31 cellular contexts compared by ENCODE assay signal in genomic region chr2:70988726-70989648, GRCh38. TPM values are rescaled to one million over a fixed set of nuclear protein-coding genes. Genes with fewer than 3 reads are reported as not detected.
A peak's percentile ranks its signal among the peaks of the same experiment; 100 is the strongest.
DNase-seq lines count a peak whose midpoint lies in the region; ATAC-seq, FAIRE-seq and TF ChIP-seq lines count a peak whose summit lies in the region.
"Had no signal": no experiment of that assay in that cellular context is flagged by ENCODE, and none has a peak within 500 bp of the region (broad histone marks: within the 10 kb centered on the region; RNA-seq: fewer than 3 reads in every experiment).

No MANE protein-coding gene starts in this region.

- no peak overlapping the region for H3K4me3 Mint-ChIP-seq in CD4-positive, CD25-positive, alpha-beta regulatory T cell
- H3K4me3 Mint-ChIP-seq in activated CD4-positive, alpha-beta T cell treated with anti-CD3 and anti-CD28 coated beads, Interleukin-2, amount 10 ng/mL, durations not matched to agents 7 days and 5 days = no peak overlapping the region

- no peak overlapping the region for H3K27ac ChIP-seq in CD4-positive, CD25-positive, alpha-beta regulatory T cell (ENCODE audit: insufficient read depth, low read length, poor library complexity, severe bottlenecking)
- no peak overlapping the region for H3K27ac ChIP-seq in spleen
- H3K27ac ChIP-seq: transverse colon had no signal

- peaks cover 59% of the 10 kb centered on the region for H3K36me3 ChIP-seq in CD4-positive, CD25-positive, alpha-beta regulatory T cell (ENCODE audit: control insufficient read depth, insufficient read depth, low read length)
- peaks cover 0 to 75% (median 55%) of the 10 kb centered on the region in 6 donors for H3K36me3 ChIP-seq in spleen

- peaks cover 30% of the 10 kb centered on the region for H3K4me1 ChIP-seq in CD4-positive, CD25-positive, alpha-beta regulatory T cell (ENCODE audit: control insufficient read depth, insufficient read depth, low read length, poor library complexity, severe bottlenecking)
- H3K4me1 ChIP-seq in spleen = peaks cover 22 to 53% (median 36%) of the 10 kb centered on the region in 6 donors

- no peak for FAIRE-seq in GM12892 (lab: Jason Lieb, UNC)
- FAIRE-seq: D721Med, islet of Langerhans had no signal

- DNase-seq in activated CD8-positive, alpha-beta memory T cell treated with anti-CD3 and anti-CD28 coated beads for 24 hours = peak; percentile 50
- DNase-seq in activated CD8-positive, alpha-beta memory T cell treated with anti-CD3 and anti-CD28 coated beads, Interleukin-2, amount 50 U/mL, for 48 hours = no peak
- no peak for DNase-seq in CD4-positive, CD25-positive, alpha-beta regulatory T cell
- DNase-seq in astrocyte of the hippocampus (ENCODE audit: low read depth, low spot score) = peak; percentile 0
- DNase-seq in spleen = peak; percentile 46
- no peak for DNase-seq in activated CD4-positive, CD25-positive, alpha-beta regulatory T cell (lab: John Stamatoyannopoulos, UW)
- no peak for DNase-seq in activated CD4-positive, alpha-beta T cell treated with anti-CD3 and anti-CD28 coated beads, Interleukin-2, amount 10 ng/mL, durations not matched to agents 7 days and 5 days
- DNase-seq in GM12892 (ENCODE audit: insufficient read length) = no peak
- DNase-seq: activated CD4-positive, alpha-beta T cell treated with anti-CD3 and anti-CD28 coated beads for 4 hours; activated gamma-delta T cell; CD4-positive, alpha-beta memory T cell; cerebellar nuclear complex; dermis blood vessel endothelial cell; DND-41; foreskin fibroblast; GF-D8; Kasumi-1; NCI-H1436 treated with DMSO at 0.1 percent for 48 hours; NCI-H2107; NCI-H748 treated with DMSO at 0.1 percent for 48 hours; SHP77; stimulated activated CD4-positive, alpha-beta T cell treated with anti-CD3 and anti-CD28 coated beads, Interleukin-4, amount 100 ng/mL, for 24 hours; transverse colon had no signal

- peaks cover 39% of the 10 kb centered on the region for H3K36me3 Mint-ChIP-seq in CD4-positive, CD25-positive, alpha-beta regulatory T cell
- peaks cover 37% of the 10 kb centered on the region for H3K36me3 Mint-ChIP-seq in activated CD4-positive, alpha-beta T cell treated with anti-CD3 and anti-CD28 coated beads, Interleukin-2, amount 10 ng/mL, durations not matched to agents 7 days and 5 days (ENCODE audit: low read depth)

- no peak for ATAC-seq in CD4-positive, CD25-positive, alpha-beta regulatory T cell (ENCODE audit: low read depth in 2 of 2)
- ATAC-seq: esophagus mucosa, HCT116, Panc1 had no signal

- TF ChIP-seq POLR2A in spleen (IDR thresholded peaks at IDR 0.05) = no peak
- TF ChIP-seq POLR2A in GM12892 (IDR thresholded peaks at IDR 0.05; ENCODE audit: low read depth, low read length) = no peak

- WGBS in spleen, 5 donors = 88 to 96% (median 94%) methylated on average over 16 of the region's 16 CpGs

- intact Hi-C loops in spleen (cut with DNase I; ENCODE audit: low total_unique reads) = no loop called here

- peaks cover 15 to 55% (median 27%) of the 10 kb centered on the region in 4 donors for H3K4me1 Mint-ChIP-seq in CD4-positive, CD25-positive, alpha-beta regulatory T cell
- peaks cover 39% of the 10 kb centered on the region for H3K4me1 Mint-ChIP-seq in activated CD4-positive, alpha-beta T cell treated with anti-CD3 and anti-CD28 coated beads, Interleukin-2, amount 10 ng/mL, durations not matched to agents 7 days and 5 days

- CTCF ChIA-PET in activated CD4-positive, alpha-beta T cell treated with anti-CD3 and anti-CD28 coated beads, Interleukin-2, amount 10 ng/mL, durations not matched to agents 7 days and 5 days (lab: Charles Lee) = interaction anchor here (0.8 to 1.0 kb wide), 2 partner anchors 12 to 79 kb away, joined by 3 to 4 read pairs; partner anchors contain the start of gene NAGK

- no peak for TF ChIP-seq CTCF in spleen (IDR thresholded peaks at IDR 0.05 in 8 of 11, conservative IDR thresholded peaks at IDR 0.05 in 3 of 11)

- no peaks in the 10 kb centered on the region for H3K27me3 Mint-ChIP-seq in CD4-positive, CD25-positive, alpha-beta regulatory T cell
- no peaks in the 10 kb centered on the region for H3K27me3 Mint-ChIP-seq in activated CD4-positive, alpha-beta T cell treated with anti-CD3 and anti-CD28 coated beads, Interleukin-2, amount 10 ng/mL, durations not matched to agents 7 days and 5 days
- H3K27me3 Mint-ChIP-seq: CD4-positive, alpha-beta memory T cell; progenitor cell of endocrine pancreas had no signal

- H3K4me3 ChIP-seq in CD4-positive, CD25-positive, alpha-beta regulatory T cell (ENCODE audit: low read depth, low read length) = no peak overlapping the region
- H3K4me3 ChIP-seq in spleen = no peak overlapping the region
- H3K4me3 ChIP-seq: left ventricle myocardium inferior, transverse colon had no signal

- H3K9me3 ChIP-seq in CD4-positive, CD25-positive, alpha-beta regulatory T cell (ENCODE audit: control insufficient read depth in 2 of 2, low read length in 2 of 2) = no peaks in the 10 kb centered on the region
- H3K9me3 ChIP-seq in spleen = no peaks in the 10 kb centered on the region
- H3K9me3 ChIP-seq: left ventricle myocardium inferior, transverse colon had no signal

- POLR2A ChIA-PET in activated CD4-positive, alpha-beta T cell treated with anti-CD3 and anti-CD28 coated beads, Interleukin-2, amount 10 ng/mL, durations not matched to agents 7 days and 5 days (lab: Charles Lee) = no interaction called here

- no peaks in the 10 kb centered on the region for H3K27me3 ChIP-seq in CD4-positive, CD25-positive, alpha-beta regulatory T cell (ENCODE audit: control insufficient read depth, insufficient read depth, low read length)
- H3K27me3 ChIP-seq in spleen (replicated peaks in 1 of 7) = no peaks in the 10 kb centered on the region
- H3K27me3 ChIP-seq: transverse colon had no signal

- H3K9me3 Mint-ChIP-seq in CD4-positive, CD25-positive, alpha-beta regulatory T cell = peaks cover 0 to 3% (median 0%) of the 10 kb centered on the region in 7 donors
- no peaks in the 10 kb centered on the region for H3K9me3 Mint-ChIP-seq in activated CD4-positive, alpha-beta T cell treated with anti-CD3 and anti-CD28 coated beads, Interleukin-2, amount 10 ng/mL, durations not matched to agents 7 days and 5 days
- H3K9me3 Mint-ChIP-seq: CD4-positive, alpha-beta memory T cell had no signal

- peak overlapping the region in 2 of 3 donors; percentile 38 to 64 for H3K27ac Mint-ChIP-seq in CD4-positive, CD25-positive, alpha-beta regulatory T cell
- no peak overlapping the region for H3K27ac Mint-ChIP-seq in activated CD4-positive, alpha-beta T cell treated with anti-CD3 and anti-CD28 coated beads, Interleukin-2, amount 10 ng/mL, durations not matched to agents 7 days and 5 days
- H3K27ac Mint-ChIP-seq: progenitor cell of endocrine pancreas had no signal

RNA-seq across cellular contexts. Expression of gene TEX261, which starts 5.7 kb away (rescaled TPM):
- 37.8 TPM for total RNA-seq in CD4-positive, CD25-positive, alpha-beta regulatory T cell
- 10 to 100 TPM; 30.2 to 35.4 (median 32.6) TPM for polyA plus RNA-seq in CD4-positive, CD25-positive, alpha-beta regulatory T cell
- 10 to 100 TPM; 28.6 to 55.7 (median 39.8) TPM for total RNA-seq in spleen
- polyA plus RNA-seq in spleen = 10 to 100 TPM in 2 of 3 donors, 1 to 10 TPM in 1; 8.7 to 21.7 (median 12.9) TPM
- total RNA-seq in activated CD4-positive, alpha-beta T cell treated with anti-CD3 and anti-CD28 coated beads, Interleukin-2, amount 10 ng/mL, durations not matched to agents 7 days and 5 days = 10 to 100 TPM; 58.2 to 69.0 TPM
- 22.9 TPM for polyA plus RNA-seq in GM12892 (2012; ENCODE audit: missing spikeins)

RNA-seq across cellular contexts. Expression of gene ANKRD53, which starts 10.6 kb away (rescaled TPM):
- 0.94 TPM for total RNA-seq in CD4-positive, CD25-positive, alpha-beta regulatory T cell
- under 1 TPM in 1 of 4 donors, not detected in 3; 0.09 TPM for polyA plus RNA-seq in CD4-positive, CD25-positive, alpha-beta regulatory T cell
- 1 to 10 TPM in 3 of 7 donors, under 1 TPM in 2, not detected in 2; 0.39 to 1.7 (median 1.3) TPM for total RNA-seq in spleen
- under 1 TPM; 0.22 to 0.72 (median 0.27) TPM for polyA plus RNA-seq in spleen
- total RNA-seq in activated CD4-positive, alpha-beta T cell treated with anti-CD3 and anti-CD28 coated beads, Interleukin-2, amount 10 ng/mL, durations not matched to agents 7 days and 5 days = under 1 TPM in 1 of 2 experiments, not detected in 1; 0.50 TPM
- polyA plus RNA-seq in GM12892 (2012; ENCODE audit: missing spikeins) = not detected
- total RNA-seq: A172 had no signal
- polyA plus RNA-seq: CD4-positive, alpha-beta memory T cell had no signal

RNA-seq across cellular contexts. Expression of gene ATP6V1B1, which starts 53.3 kb away (rescaled TPM):
- not detected for total RNA-seq in CD4-positive, CD25-positive, alpha-beta regulatory T cell
- not detected for polyA plus RNA-seq in CD4-positive, CD25-positive, alpha-beta regulatory T cell
- total RNA-seq in spleen = not detected
- polyA plus RNA-seq in spleen = under 1 TPM in 2 of 3 donors, not detected in 1; 0.06 to 0.11 TPM
- total RNA-seq in activated CD4-positive, alpha-beta T cell treated with anti-CD3 and anti-CD28 coated beads, Interleukin-2, amount 10 ng/mL, durations not matched to agents 7 days and 5 days = not detected
- polyA plus RNA-seq in GM12892 (2012; ENCODE audit: missing spikeins) = not detected
- total RNA-seq: CD4-positive, alpha-beta memory T cell; dermis blood vessel endothelial cell; left ventricle myocardium inferior; progenitor cell of endocrine pancreas; transverse colon had no signal
- polyA plus RNA-seq: CD4-positive, alpha-beta memory T cell had no signal

Comparison
In these comparisons a context has a peak if more than half of its experiments do, and no peak if none do; other contexts are left out.
1. DNase-seq: peak in activated CD8-positive, alpha-beta memory T cell treated with anti-CD3 and anti-CD28 coated beads for 24 hours (single experiment), astrocyte of the hippocampus (single experiment) and spleen (single experiment); none in activated CD8-positive, alpha-beta memory T cell treated with anti-CD3 and anti-CD28 coated beads, Interleukin-2, amount 50 U/mL, for 48 hours (single experiment), CD4-positive, CD25-positive, alpha-beta regulatory T cell (0 of 3), activated CD4-positive, CD25-positive, alpha-beta regulatory T cell (0 of 4), activated CD4-positive, alpha-beta T cell treated with anti-CD3 and anti-CD28 coated beads, Interleukin-2, amount 10 ng/mL, durations not matched to agents 7 days and 5 days (single experiment) and GM12892 (single experiment).